Comparison of ENCODE assay signal across 30 cellular contexts in genomic region chr16:8127096-8127495, GRCh38.
"Had no signal": no experiment of that assay in that cellular context is flagged by ENCODE, and none has a peak within 500 bp of the region (broad histone marks: within the 10 kb centered on the region; RNA-seq: fewer than 3 reads in every experiment).

No MANE protein-coding gene starts in this region.

- H3K4me3 Mint-ChIP-seq: naive thymus-derived CD8-positive, alpha-beta T cell; nephron; neural progenitor cell; stimulated activated memory B cell treated with anti-CD40 and anti-IgM and Interleukin-4, amounts not matched to agents 10 μg/mL and 1 μg/mL and 100 μg/mL, for 72 hours; stimulated activated naive CD8-positive, alpha-beta T cell treated with anti-CD3 and anti-CD28 coated beads, Interleukin-15, amount 100 ng/mL, for 72 hours; type B pancreatic cell had no signal

- H3K4me1 Mint-ChIP-seq: naive B cell; naive thymus-derived CD8-positive, alpha-beta T cell; nephron; stimulated activated memory B cell treated with anti-CD40 and anti-IgM and Interleukin-4, amounts not matched to agents 10 μg/mL and 1 μg/mL and 100 μg/mL, for 72 hours; stimulated activated naive CD8-positive, alpha-beta T cell treated with anti-CD3 and anti-CD28 coated beads, Interleukin-15, amount 100 ng/mL, for 72 hours had no signal

- H3K79me2 ChIP-seq: parathyroid adenoma had no signal

- H3K36me3 Mint-ChIP-seq: naive B cell; naive thymus-derived CD8-positive, alpha-beta T cell; neural progenitor cell; stimulated activated memory B cell treated with anti-CD40 and anti-IgM and Interleukin-4, amounts not matched to agents 10 μg/mL and 1 μg/mL and 100 μg/mL, for 72 hours; type B pancreatic cell had no signal

- H2AFZ ChIP-seq: neural progenitor cell, parathyroid adenoma had no signal

- H3K27ac Mint-ChIP-seq: naive thymus-derived CD8-positive, alpha-beta T cell; nephron; neural progenitor cell; stimulated activated memory B cell treated with anti-CD40 and anti-IgM and Interleukin-4, amounts not matched to agents 10 μg/mL and 1 μg/mL and 100 μg/mL, for 72 hours; stimulated activated naive CD8-positive, alpha-beta T cell treated with anti-CD3 and anti-CD28 coated beads, Interleukin-15, amount 100 ng/mL, for 72 hours; type B pancreatic cell had no signal

- H3K9me3 ChIP-seq: ovary, psoas muscle, right lobe of liver, sigmoid colon, suprapubic skin, testis, transverse colon, upper lobe of right lung, uterus had no signal

- H3K9me3 Mint-ChIP-seq: type B pancreatic cell had no signal

- H3K4me3 ChIP-seq: neural progenitor cell, ovary, psoas muscle, right atrium auricular region, right lobe of liver, sigmoid colon, suprapubic skin, testis, tibial artery, transverse colon, upper lobe of right lung, uterus had no signal

- H3K36me3 ChIP-seq: neural progenitor cell, ovary, right atrium auricular region, right lobe of liver, sigmoid colon, suprapubic skin, tibial artery, transverse colon, upper lobe of right lung, uterus had no signal

- H3K27me3 Mint-ChIP-seq: naive B cell; naive thymus-derived CD8-positive, alpha-beta T cell; progenitor cell of endocrine pancreas; stimulated activated memory B cell treated with anti-CD40 and anti-IgM and Interleukin-4, amounts not matched to agents 10 μg/mL and 1 μg/mL and 100 μg/mL, for 72 hours; stimulated activated naive CD8-positive, alpha-beta T cell treated with anti-CD3 and anti-CD28 coated beads, Interleukin-15, amount 100 ng/mL, for 72 hours had no signal

- H3K9ac ChIP-seq: neural progenitor cell, parathyroid adenoma had no signal

- H3K27me3 ChIP-seq: neural progenitor cell, ovary, right atrium auricular region, right lobe of liver, sigmoid colon, suprapubic skin, testis, tibial artery, transverse colon, upper lobe of right lung, uterus had no signal

- H3K4me1 ChIP-seq: neural progenitor cell, parathyroid adenoma, psoas muscle, right atrium auricular region, right lobe of liver, sigmoid colon, suprapubic skin, testis, tibial artery, transverse colon, upper lobe of right lung, uterus had no signal

- H3K4me2 ChIP-seq: neural progenitor cell had no signal

- H3K27ac ChIP-seq: neural progenitor cell, ovary, parathyroid adenoma, psoas muscle, right atrium auricular region, right lobe of liver, sigmoid colon, suprapubic skin, testis, tibial artery, transverse colon, upper lobe of right lung, uterus had no signal

- FAIRE-seq: small intestine had no signal

- ATAC-seq: naive thymus-derived CD8-positive, alpha-beta T cell; psoas muscle; right lobe of liver; stimulated activated memory B cell treated with anti-CD40 and anti-IgM and Interleukin-4, amounts not matched to agents 10 μg/mL and 1 μg/mL and 100 μg/mL, for 72 hours; stimulated activated naive CD8-positive, alpha-beta T cell treated with anti-CD3 and anti-CD28 coated beads, Interleukin-15, amount 100 ng/mL, for 72 hours; stimulated activated naive CD8-positive, alpha-beta T cell treated with anti-CD3 and anti-CD28 coated beads, Interleukin-15, Interleukin-2, amounts not matched to agents 100 U/mL and 50 U/mL, for 24 hours; upper lobe of right lung had no signal

- DNase-seq: naive B cell; naive thymus-derived CD8-positive, alpha-beta T cell; occipital lobe; ovary; posterior cingulate gyrus; psoas muscle; right lobe of liver; sigmoid colon; small intestine; stimulated activated CD4-positive, alpha-beta T cell treated with anti-CD3 and anti-CD28 coated beads, Interleukin-15, amount 100 ng/mL, for 24 hours; stimulated activated CD4-positive, alpha-beta T cell treated with anti-CD3 and anti-CD28 coated beads, Interleukin-2, amount 100 ng/mL, for 24 hours; stimulated activated CD4-positive, alpha-beta T cell treated with anti-CD3 and anti-CD28 coated beads, Interleukin-2, amount 100 ng/mL, for 48 hours; stimulated activated CD4-positive, alpha-beta T cell treated with anti-CD3 and anti-CD28 coated beads, Interleukin-4, amount 100 ng/mL, for 24 hours; stimulated activated naive CD4-positive, alpha-beta T cell; stimulated activated naive CD8-positive, alpha-beta T cell treated with anti-CD3 and anti-CD28 coated beads, Interleukin-15, amount 100 ng/mL, for 72 hours; stimulated activated naive CD8-positive, alpha-beta T cell treated with anti-CD3 and anti-CD28 coated beads, Interleukin-15, Interleukin-2, amounts not matched to agents 100 U/mL and 50 U/mL, for 24 hours; substantia nigra; testis; tibial artery; transverse colon; upper lobe of right lung; uterus had no signal
